ENCODE assay signal across 17 cellular contexts in the genomic region with DNA sequence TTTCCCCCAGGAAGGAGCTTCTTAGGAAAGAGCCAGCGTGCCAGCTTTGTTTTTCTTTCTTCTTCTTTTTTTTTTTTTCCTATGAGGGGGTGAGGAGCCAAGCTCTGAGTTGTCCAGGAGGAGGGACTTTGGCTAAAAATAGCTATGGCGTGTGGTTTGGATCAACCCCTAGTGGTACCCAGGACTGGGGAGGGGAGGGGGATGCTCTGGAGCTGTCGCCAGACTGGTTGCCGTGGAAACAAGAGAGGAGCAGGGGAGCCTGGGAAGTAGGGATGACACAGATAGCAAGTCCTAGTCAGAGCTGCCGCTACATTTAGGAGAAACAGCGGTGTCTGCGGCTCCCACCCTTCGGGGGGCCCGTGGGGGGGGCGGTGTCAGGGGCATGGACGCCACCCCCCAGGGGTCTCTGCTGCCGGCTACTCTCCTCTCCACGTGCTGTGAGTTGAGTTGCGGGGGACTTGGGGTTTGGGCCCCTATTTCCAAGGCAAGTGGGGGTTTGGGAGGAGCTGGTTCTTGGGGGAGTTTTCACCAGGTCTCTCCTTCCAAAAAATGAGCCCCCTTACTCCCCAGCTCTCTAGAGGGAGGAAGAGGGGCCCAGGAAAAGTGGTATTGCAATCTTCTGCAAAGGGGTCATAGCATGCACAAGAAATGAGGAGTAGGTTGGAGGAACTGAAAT. TPM values are rescaled to one million over a fixed set of nuclear protein-coding genes. Genes with fewer than 3 reads are reported as not detected.
A peak's percentile ranks its signal among the peaks of the same experiment; 100 is the strongest.
DNase-seq lines count a peak whose midpoint lies in the region; ATAC-seq and TF ChIP-seq lines count a peak whose summit lies in the region.
"Had no signal": no experiment of that assay in that cellular context is flagged by ENCODE, and none has a peak within 500 bp of the region (broad histone marks: within the 10 kb centered on the region; RNA-seq: fewer than 3 reads in every experiment).

A gene (plus strand): TSS at position 278 of the 676 bp plus-strand sequence. CDS start 2,493 bp downstream, outside the sequence.

- no peaks in the 10 kb centered on the region for H3K4me1 Mint-ChIP-seq in progenitor cell of endocrine pancreas (ENCODE audit: low read depth)
- peaks cover 8% of the 10 kb centered on the region for H3K4me1 Mint-ChIP-seq in chondrocyte (ENCODE audit: low read depth)

- peak in 12 of 14 donors; percentile 26 to 99 (median 60) for DNase-seq in C1 segment of cervical spinal cord (lab: John Stamatoyannopoulos, UW)
- peak; percentile 35 for DNase-seq in NCI-H1694 (lab: John Stamatoyannopoulos, UW)
- peak; percentile 50 for DNase-seq in myocyte (ENCODE audit: low read depth)
- DNase-seq in progenitor cell of endocrine pancreas (ENCODE audit: low spot score, unreplicated experiment): no peak
- DNase-seq in chondrocyte (ENCODE audit: low spot score): no peak
- DNase-seq: activated T-cell treated with anti-CD3 and anti-CD28 coated beads, Interleukin-2, amount 50 U/mL, for 72 hours; CD8-positive, alpha-beta T cell; NCI-H2107; thyroid gland had no signal

- H3K27ac ChIP-seq in cingulate gyrus (ENCODE audit: low read depth, low read length): peak within 1 kb of the TSS; percentile 96
- H3K27ac ChIP-seq: Peyer's patch, thyroid gland, VCaP had no signal

- H3K36me3 Mint-ChIP-seq in progenitor cell of endocrine pancreas (ENCODE audit: insufficient read depth) (peaks cover 2% of the 10 kb centered on the region), chondrocyte (ENCODE audit: low read depth) (no peaks in the 10 kb centered on the region)

- TF ChIP-seq CTCF in progenitor cell of endocrine pancreas (IDR thresholded peaks at IDR 0.05; ENCODE audit: unreplicated experiment) (no peak), chondrocyte (IDR thresholded peaks at IDR 0.05) (no peak)

- ATAC-seq in HG03159 (IDR thresholded peaks at IDR 0.05; ENCODE audit: unreplicated experiment) (no peak), HG03139 (IDR thresholded peaks at IDR 0.05; ENCODE audit: unreplicated experiment) (no peak)
- ATAC-seq: activated T-cell treated with anti-CD3 and anti-CD28 coated beads, Interleukin-2, amount 50 U/mL, for 72 hours; CD8-positive, alpha-beta T cell had no signal

- H3K27me3 Mint-ChIP-seq in progenitor cell of endocrine pancreas (peaks cover 78% of the 10 kb centered on the region), chondrocyte (ENCODE audit: low read depth) (peaks cover 46% of the 10 kb centered on the region)

- H3K4me3 Mint-ChIP-seq in progenitor cell of endocrine pancreas (ENCODE audit: low read depth): no peak within 1 kb of the TSS
- no peak within 1 kb of the TSS for H3K4me3 Mint-ChIP-seq in chondrocyte (ENCODE audit: unreplicated experiment)
- H3K4me3 Mint-ChIP-seq: CD8-positive, alpha-beta T cell had no signal

- no peak within 1 kb of the TSS for H3K27ac Mint-ChIP-seq in progenitor cell of endocrine pancreas
- no peak within 1 kb of the TSS for H3K27ac Mint-ChIP-seq in chondrocyte (ENCODE audit: unreplicated experiment)
- H3K27ac Mint-ChIP-seq: activated T-cell treated with anti-CD3 and anti-CD28 coated beads, Interleukin-2, amount 50 U/mL, for 72 hours; CD8-positive, alpha-beta T cell had no signal

- H3K9me3 Mint-ChIP-seq in progenitor cell of endocrine pancreas (ENCODE audit: low read depth) (no peaks in the 10 kb centered on the region), chondrocyte (ENCODE audit: low read depth) (no peaks in the 10 kb centered on the region)
- H3K9me3 Mint-ChIP-seq: activated T-cell treated with anti-CD3 and anti-CD28 coated beads, Interleukin-2, amount 50 U/mL, for 72 hours; CD8-positive, alpha-beta T cell; central memory CD8-positive, alpha-beta T cell had no signal

RNA-seq across cellular contexts. Expression of the gene that starts here (rescaled TPM):
- not detected in 2 replicates for total RNA-seq in myocyte
- not detected for polyA plus RNA-seq in myocyte (2012)
- total RNA-seq in progenitor cell of endocrine pancreas: not detected in 2 replicates
- total RNA-seq in chondrocyte: not detected in 3 replicates
- total RNA-seq: CD8-positive, alpha-beta T cell; HT-29; lung; Peyer's patch; thyroid gland had no signal
- polyA plus RNA-seq: lung had no signal

Comparison
In these comparisons a context has a peak if more than half of its experiments do, and no peak if none do; other contexts are left out.
1. Peak in DNase-seq in myocyte; RNA of the gene not detected or under 1 TPM.
2. DNase-seq: peak in C1 segment of cervical spinal cord (12 of 14) and NCI-H1694 (single experiment); none in progenitor cell of endocrine pancreas (single experiment) and chondrocyte (single experiment).